Comparison of ENCODE assay signal across 10 cellular contexts in genomic region chr5:78886650-78887230, GRCh38.
DNase-seq lines count a peak whose midpoint lies in the region; FAIRE-seq and TF ChIP-seq lines count a peak whose summit lies in the region.
"Had no signal": no experiment of that assay in that cellular context is flagged by ENCODE, and none has a peak within 500 bp of the region (broad histone marks: within the 10 kb centered on the region; RNA-seq: fewer than 3 reads in every experiment).

No MANE protein-coding gene starts in this region.

- H4K20me1 ChIP-seq in BLaER1, result no peaks in the 10 kb centered on the region

- WGBS in liver, result 92% methylated on average over 2 of the region's 2 CpGs

- H3K27ac ChIP-seq in BLaER1 (no peak overlapping the region), liver (ENCODE audit: low read depth in 1 of 2, low read length in 2 of 2) (no peak overlapping the region)

- no peaks in the 10 kb centered on the region for H3K27me3 ChIP-seq in BLaER1
- no peaks in the 10 kb centered on the region for H3K27me3 ChIP-seq in adipocyte (replicated peaks; ENCODE audit: control insufficient read depth, insufficient read depth, low read length)
- H3K27me3 ChIP-seq in liver (ENCODE audit: control insufficient read depth in 4 of 4, insufficient read depth in 4 of 4, low read length in 3 of 4), result no peaks in the 10 kb centered on the region

- H3K4me3 ChIP-seq in BLaER1 (no peak overlapping the region), adipocyte (ENCODE audit: low read length) (no peak overlapping the region), liver (ENCODE audit: low read depth in 1 of 3, low read length in 3 of 3) (no peak overlapping the region)

- no peak overlapping the region for H3K9ac ChIP-seq in BLaER1
- H3K9ac ChIP-seq in adipocyte (ENCODE audit: low read length), result no peak overlapping the region
- H3K9ac ChIP-seq in liver (ENCODE audit: low read depth in 1 of 2, low read length in 2 of 2), result no peak overlapping the region

- no peak for FAIRE-seq in frontal cortex (lab: Jason Lieb, UNC)
- FAIRE-seq: endometrium, small intestine had no signal

- H3K4me1 ChIP-seq in BLaER1, result peaks cover 17% of the 10 kb centered on the region
- H3K4me1 ChIP-seq in adipocyte (ENCODE audit: control insufficient read depth, insufficient read depth, low read length), result peaks cover 22% of the 10 kb centered on the region
- H3K4me1 ChIP-seq in liver (ENCODE audit: control insufficient read depth in 4 of 4, insufficient read depth in 4 of 4, low read length in 3 of 4), result peaks cover 0 to 4% (median 1%) of the 10 kb centered on the region in 4 donors

- TF ChIP-seq RAD21 in liver (IDR thresholded peaks at IDR 0.05), result peak; percentile 59 to 69

- no peaks in the 10 kb centered on the region for H3K36me3 ChIP-seq in BLaER1
- H3K36me3 ChIP-seq in adipocyte (ENCODE audit: control insufficient read depth, insufficient read depth, low read length, severe bottlenecking), result peaks cover 3% of the 10 kb centered on the region
- H3K36me3 ChIP-seq in liver (ENCODE audit: control insufficient read depth in 4 of 4, insufficient read depth in 3 of 4, low read depth in 1 of 4, low read length in 3 of 4), result no peaks in the 10 kb centered on the region

- TF ChIP-seq CTCF in GM20000 (IDR thresholded peaks at IDR 0.05; ENCODE audit: extremely low read depth, missing control alignments) (peak; percentile 33), liver (IDR thresholded peaks at IDR 0.05; ENCODE audit: low read depth, low read length, missing input control) (peak; percentile 48)

- H3K4me2 ChIP-seq in BLaER1, result peak overlapping the region; percentile 42; the same call in 1 of the 2 replicates

- DNase-seq in GM20000 (ENCODE audit: low spot score) (no peak), adipocyte (ENCODE audit: low read depth) (peak; percentile 59), NCI-H2196 treated with DMSO at 0.1 percent for 48 hours (lab: John Stamatoyannopoulos, UW; ENCODE audit: unreplicated experiment) (no peak), frontal cortex (ENCODE audit: low spot score in 2 of 2) (no peak), NCI-H82 (lab: John Stamatoyannopoulos, UW) (no peak), SHP77 treated with DMSO at 0.1 percent for 48 hours (lab: John Stamatoyannopoulos, UW) (no peak)
- DNase-seq: small intestine had no signal

- H3K9me3 ChIP-seq in BLaER1, result no peaks in the 10 kb centered on the region
- H3K9me3 ChIP-seq in adipocyte (ENCODE audit: control insufficient read depth, low read length), result no peaks in the 10 kb centered on the region
- no peaks in the 10 kb centered on the region for H3K9me3 ChIP-seq in liver (ENCODE audit: control insufficient read depth in 4 of 4, low read length in 3 of 4)

TF ChIP-seq in liver, 16 proteins besides CTCF, POLR2A, EP300 and RAD21:
- no peak for TF ChIP-seq JUND (IDR thresholded peaks at IDR 0.05)
- TF ChIP-seq FOXA1 (IDR thresholded peaks at IDR 0.05), result no peak
